In genomic region chr18:59358611-59359575, GRCh38 we compare ENCODE assay signal across 1 cellular context.
TF ChIP-seq lines count a peak whose summit lies in the region.

TSS of gene LMAN1 (minus strand) at chr18:59359265. CDS start at chr18:59359244, 21 bp downstream.

TF ChIP-seq in HepG2, 621 proteins besides CTCF, POLR2A, EP300 and RAD21 (continued from another document and continues in another):
- TF ChIP-seq THAP7 (CRISPR knock-in tag; IDR thresholded peaks at IDR 0.05) (peak; percentile 68; the same call in 1 of the 2 replicates), ZNF691 (CRISPR knock-in tag; IDR thresholded peaks at IDR 0.05; ENCODE audit: borderline replicate concordance, low read depth) (0 out of 2 replicates have a peak, but pooled peaks have one; percentile 57), DZIP1 (CRISPR knock-in tag; IDR thresholded peaks at IDR 0.05) (peak; percentile 60; the same call in 1 of the 2 replicates), CBX1 (IDR thresholded peaks at IDR 0.05; ENCODE audit: low read depth) (peak; percentile 17), KLF9 (CRISPR knock-in tag; IDR thresholded peaks at IDR 0.05; ENCODE audit: low read depth) (0 out of 2 replicates have a peak, but pooled peaks have one; percentile 44), ZHX2 (IDR thresholded peaks at IDR 0.05; ENCODE audit: low read depth) (no peak; the same call in 1 of the 2 replicates), ZHX2 (CRISPR knock-in tag; IDR thresholded peaks at IDR 0.05; ENCODE audit: borderline replicate concordance) (peak; percentile 80), MTA1 (CRISPR knock-in tag; IDR thresholded peaks at IDR 0.05; ENCODE audit: borderline replicate concordance) (no peak; the same call in 1 of the 2 replicates), ZNF274 (CRISPR knock-in tag; IDR thresholded peaks at IDR 0.05) (peak; percentile 42; the same call in 1 of the 2 replicates), AGO2 (optimal IDR thresholded peaks at IDR 0.05; ENCODE audit: low read depth, low read length) (peak; percentile 95), ZNF670 (CRISPR knock-in tag; IDR thresholded peaks at IDR 0.05; ENCODE audit: borderline replicate concordance) (no peak), NFKBIZ (CRISPR knock-in tag; IDR thresholded peaks at IDR 0.05) (no peak), ZNF33B (CRISPR knock-in tag; IDR thresholded peaks at IDR 0.05) (no peak; the same call in 1 of the 2 replicates), MED8 (CRISPR knock-in tag; IDR thresholded peaks at IDR 0.05; ENCODE audit: insufficient replicate concordance) (peak; percentile 79), MXI1 (IDR thresholded peaks at IDR 0.05; ENCODE audit: borderline replicate concordance, low read depth, low read length) (peak; percentile 22; the same call in 1 of the 3 replicates), BRCA1 (CRISPR knock-in tag; IDR thresholded peaks at IDR 0.05) (0 out of 2 replicates have a peak, but pooled peaks have one; percentile 49), CENPT (CRISPR knock-in tag; IDR thresholded peaks at IDR 0.05; ENCODE audit: low read depth) (no peak), ZNF3 (CRISPR knock-in tag; IDR thresholded peaks at IDR 0.05) (no peak), E2F1 (CRISPR knock-in tag; IDR thresholded peaks at IDR 0.05) (no peak; the same call in 1 of the 2 replicates), ZNF318 (CRISPR knock-in tag; IDR thresholded peaks at IDR 0.05) (no peak), ZNF724P (CRISPR knock-in tag; IDR thresholded peaks at IDR 0.05; ENCODE audit: borderline replicate concordance) (no peak), PCBP1 (IDR thresholded peaks at IDR 0.05; ENCODE audit: borderline replicate concordance, low read depth, low read length) (no peak), HIVEP1 (CRISPR knock-in tag; IDR thresholded peaks at IDR 0.05) (peak; percentile 82), ZNF737 (CRISPR knock-in tag; IDR thresholded peaks at IDR 0.05; ENCODE audit: borderline replicate concordance) (no peak), GRHL1 (CRISPR knock-in tag; conservative IDR thresholded peaks at IDR 0.05) (no peak), ZNF546 (CRISPR knock-in tag; conservative IDR thresholded peaks at IDR 0.05) (no peak), TBP (CRISPR knock-in tag; IDR thresholded peaks at IDR 0.05) (no peak), ZNF263 (CRISPR knock-in tag; IDR thresholded peaks at IDR 0.05) (no peak), CERS6 (CRISPR knock-in tag; IDR thresholded peaks at IDR 0.05) (no peak; the same call in 1 of the 2 replicates), NRL (CRISPR knock-in tag; IDR thresholded peaks at IDR 0.05; ENCODE audit: borderline replicate concordance) (peak; percentile 92), ZNF564 (CRISPR knock-in tag; IDR thresholded peaks at IDR 0.05) (peak; percentile 87; the same call in 1 of the 2 replicates), PTBP1 (IDR thresholded peaks at IDR 0.05; ENCODE audit: low read depth, low read length, poor library complexity, severe bottlenecking) (no peak), ZSCAN9 (CRISPR knock-in tag; IDR thresholded peaks at IDR 0.05; ENCODE audit: borderline replicate concordance) (peak; percentile 56; the same call in 1 of the 2 replicates), HOXD1 (CRISPR knock-in tag; IDR thresholded peaks at IDR 0.05) (no peak), SNRNP70 (IDR thresholded peaks at IDR 0.05; ENCODE audit: low read depth, low read length) (no peak)
